ENCODE assay signal across 8 cellular contexts in genomic region chr19:7516878-7517277, GRCh38. TPM values are rescaled to one million over a fixed set of nuclear protein-coding genes. Genes with fewer than 3 reads are reported as not detected.
DNase-seq lines count a peak whose midpoint lies in the region; ATAC-seq and TF ChIP-seq lines count a peak whose summit lies in the region.

No MANE protein-coding gene starts in this region.

- H3K36me3 Mint-ChIP-seq in activated naive CD4-positive, alpha-beta T cell treated with anti-CD3 and anti-CD28 coated beads, Interleukin-2, amount 50 U/mL, for 72 hours: peaks cover 0 to 7% of the 10 kb centered on the region in 2 donors

- H3K4me1 ChIP-seq in HEK293 (ENCODE audit: control insufficient read depth, insufficient read depth, low read length): peaks cover 4% of the 10 kb centered on the region
- H3K4me1 ChIP-seq in aorta (ENCODE audit: control insufficient read depth in 1 of 2, insufficient read depth in 2 of 2, low read length in 2 of 2): no peaks in the 10 kb centered on the region

- H3K27me3 ChIP-seq in aorta (ENCODE audit: control insufficient read depth in 1 of 2, insufficient read depth in 2 of 2, low read length in 1 of 2): no peaks in the 10 kb centered on the region

- H3K36me3 ChIP-seq in HEK293 (ENCODE audit: control insufficient read depth in 2 of 2, insufficient read depth in 1 of 2, low read length in 2 of 2): peaks cover 0 to 7% of the 10 kb centered on the region in 2 experiments; a peak in 1 of 3 replicates
- H3K36me3 ChIP-seq in aorta (ENCODE audit: control insufficient read depth in 1 of 2, insufficient read depth in 2 of 2, low read length in 1 of 2): no peaks in the 10 kb centered on the region

- no peaks in the 10 kb centered on the region for H3K9me3 Mint-ChIP-seq in activated naive CD4-positive, alpha-beta T cell treated with anti-CD3 and anti-CD28 coated beads, Interleukin-2, amount 50 U/mL, for 72 hours

- peak overlapping the region; percentile 64 for H3K4me3 ChIP-seq in HEK293 (ENCODE audit: low read depth, low read length)
- H3K4me3 ChIP-seq in iPS-11a (ENCODE audit: low read depth, low read length): peak overlapping the region; percentile 67
- peak overlapping the region; percentile 37 to 61 (median 51) for H3K4me3 ChIP-seq in skin epidermis
- peak overlapping the region in 1 of 2 donors; percentile 59 for H3K4me3 ChIP-seq in aorta (ENCODE audit: low read length in 2 of 2)

- TF ChIP-seq CTCF in HEK293 (tag by site-specific recombination; IDR thresholded peaks at IDR 0.05): no peak

- intact Hi-C loops in aorta (cut with DNase I): no loop called here

- DNase-seq in activated naive CD4-positive, alpha-beta T cell treated with anti-CD3 and anti-CD28 coated beads, Interleukin-2, amount 50 U/mL, for 72 hours (ENCODE audit: low spot score in 2 of 2): no peak
- DNase-seq in kidney tubule cell (ENCODE audit: low spot score) (no peak), aorta (no peak), NCI-H2196 treated with DMSO at 0.1 percent for 48 hours (lab: John Stamatoyannopoulos, UW; ENCODE audit: unreplicated experiment) (no peak)

- CTCF ChIA-PET in HEK293 (lab: Yijun Ruan, JAX): interaction anchor here (0.6 kb wide), 1 partner anchor 150 kb away, joined by 3 read pairs; no protein-coding TSS in a partner anchor

- POLR2A ChIA-PET in HEK293 (lab: Yijun Ruan, JAX): interaction anchor here (0.6 to 1.3 kb wide), 4 partner anchors 9 to 209 kb away, joined by 3 to 5 read pairs (median 4); partner anchors contain the start of gene PNPLA6

- H3K9me3 ChIP-seq in HEK293 (ENCODE audit: control insufficient read depth, insufficient read depth, low read depth, low read length) (no peaks in the 10 kb centered on the region), aorta (ENCODE audit: control insufficient read depth, low read length) (no peaks in the 10 kb centered on the region)

- ATAC-seq in activated naive CD4-positive, alpha-beta T cell treated with anti-CD3 and anti-CD28 coated beads, Interleukin-2, amount 50 U/mL, for 72 hours: no peak
- ATAC-seq in HG03045 (IDR thresholded peaks at IDR 0.05; ENCODE audit: unreplicated experiment) (no peak), aorta (ENCODE audit: low FRiP score) (no peak)

- 0 out of 2 replicates have a peak overlapping the region, but pooled peaks have one; percentile 65 for H3K27ac ChIP-seq in HEK293 (ENCODE audit: extremely low read depth, low read depth, low read length)
- peak overlapping the region in 16 of 21 experiments; percentile 56 to 96 (median 84) for H3K27ac ChIP-seq in skin epidermis
- no peak overlapping the region for H3K27ac ChIP-seq in aorta (ENCODE audit: low read depth in 1 of 2, low read length in 2 of 2)

- WGBS in aorta, 2 donors: 12 to 26% methylated on average over 4 of the region's 4 CpGs

- peak overlapping the region; percentile 26 to 77 for H3K27ac Mint-ChIP-seq in activated naive CD4-positive, alpha-beta T cell treated with anti-CD3 and anti-CD28 coated beads, Interleukin-2, amount 50 U/mL, for 72 hours

TF ChIP-seq in HEK293, 187 proteins besides CTCF, POLR2A, EP300 and RAD21:
- TF ChIP-seq ZBTB48 (tag by site-specific recombination; IDR thresholded peaks at IDR 0.05) (0 out of 2 replicates have a peak, but pooled peaks have one; percentile 3), SCRT1 (tag by site-specific recombination; IDR thresholded peaks at IDR 0.05; ENCODE audit: borderline replicate concordance) (peak; percentile 85), ZNF394 (tag by site-specific recombination; IDR thresholded peaks at IDR 0.05; ENCODE audit: borderline replicate concordance) (no peak), SCRT2 (tag by site-specific recombination; IDR thresholded peaks at IDR 0.05) (peak; percentile 88)
TF ChIP-seq in HEK293: peak in this region for 3.

RNA-seq across cellular contexts. Expression of gene ZNF358, which starts 1.0 kb away (rescaled TPM):
- total RNA-seq in activated naive CD4-positive, alpha-beta T cell treated with anti-CD3 and anti-CD28 coated beads, Interleukin-2, amount 50 U/mL, for 72 hours: 10 to 100 TPM in 1 of 2 donors, under 1 TPM in 1; 0.59 to 11.1 TPM
- total RNA-seq in aorta: 10 to 100 TPM; 52.0 to 61.1 TPM
- polyA plus RNA-seq in aorta: 100 to 1,000 TPM in 1 of 2 donors, 10 to 100 TPM in 1; 49.1 to 119 TPM

RNA-seq across cellular contexts. Expression of gene MCOLN1, which starts 5.5 kb away (rescaled TPM):
- total RNA-seq in activated naive CD4-positive, alpha-beta T cell treated with anti-CD3 and anti-CD28 coated beads, Interleukin-2, amount 50 U/mL, for 72 hours: 10 to 100 TPM; 10.3 to 11.0 TPM
- total RNA-seq in aorta: 10 to 100 TPM; 21.2 to 36.0 TPM
- polyA plus RNA-seq in aorta: 10 to 100 TPM; 14.5 to 34.6 TPM

RNA-seq across cellular contexts. Expression of gene PNPLA6, which starts 18.6 kb away (rescaled TPM):
- total RNA-seq in activated naive CD4-positive, alpha-beta T cell treated with anti-CD3 and anti-CD28 coated beads, Interleukin-2, amount 50 U/mL, for 72 hours: 100 to 1,000 TPM; 102 to 138 TPM
- total RNA-seq in aorta: 100 to 1,000 TPM in 1 of 2 donors, 10 to 100 TPM in 1; 90.3 to 136 TPM
- 10 to 100 TPM; 25.0 to 92.3 TPM for polyA plus RNA-seq in aorta

RNA-seq across cellular contexts. Expression of gene PEX11G, which starts 28.0 kb away (rescaled TPM):
- under 1 TPM; 0.27 to 0.74 TPM for total RNA-seq in activated naive CD4-positive, alpha-beta T cell treated with anti-CD3 and anti-CD28 coated beads, Interleukin-2, amount 50 U/mL, for 72 hours
- 1 to 10 TPM; 1.9 TPM for total RNA-seq in aorta
- 1 to 10 TPM; 4.0 to 5.3 TPM for polyA plus RNA-seq in aorta

Comparison
In these comparisons a context has a peak if more than half of its experiments do, and no peak if none do; other contexts are left out.
1. H3K27ac ChIP-seq: peak in HEK293 (single experiment) and skin epidermis (16 of 21); none in aorta (0 of 2).
2. RNA of gene ZNF358, which starts 1.0 kb away (total RNA-seq): 52.0 to 61.1 TPM in aorta; 0.59 to 11.1 TPM in activated naive CD4-positive, alpha-beta T cell treated with anti-CD3 and anti-CD28 coated beads, Interleukin-2, amount 50 U/mL, for 72 hours; every median in the first group is over 4 times any median in the second.